ENCODE assay signal across 1 cellular context in the genomic region with DNA sequence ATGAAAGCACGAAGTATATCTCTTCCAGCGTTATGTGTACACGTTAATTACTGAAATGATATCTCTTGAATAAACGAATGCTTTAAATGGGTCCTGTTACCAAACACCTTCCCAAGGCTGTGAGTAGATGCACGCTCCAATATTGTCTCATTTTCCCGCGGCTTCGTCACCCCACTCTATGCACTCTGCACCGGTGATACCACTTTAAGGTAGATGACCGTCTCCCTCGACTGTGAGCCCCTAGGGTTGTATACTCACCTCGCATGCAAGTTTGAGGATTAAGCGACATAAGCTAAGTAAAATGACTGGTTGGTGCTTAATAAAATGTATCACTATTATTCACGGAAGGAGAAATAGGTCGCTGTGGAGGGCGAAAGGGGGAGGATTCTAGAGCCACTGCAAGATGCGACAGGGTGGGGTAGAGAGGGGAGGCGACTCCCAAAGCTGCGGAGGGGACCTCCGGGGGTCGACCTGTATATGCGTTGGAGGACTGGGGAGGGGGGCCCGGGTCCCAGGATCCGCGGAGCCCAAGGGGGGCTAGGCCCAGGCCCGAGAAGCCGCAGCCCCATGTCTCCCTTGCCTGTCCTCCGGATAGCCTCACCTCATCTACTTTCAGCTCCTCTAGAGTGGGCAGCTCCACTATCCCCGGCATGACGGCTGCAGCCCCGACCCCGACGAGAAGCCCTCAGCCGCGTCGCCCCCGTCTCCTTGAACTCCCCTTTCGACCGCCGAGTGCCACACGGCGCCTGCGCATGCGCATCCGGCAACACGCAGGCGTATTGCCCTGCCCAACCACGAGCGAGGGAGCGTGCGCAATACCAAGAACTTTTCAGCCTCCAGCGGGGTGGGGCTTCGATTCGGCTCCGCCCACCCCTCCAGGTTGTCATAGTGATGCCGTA.
TF ChIP-seq lines count a peak whose summit lies in the region.

A gene (plus strand): TSS at position 883 of the 899 bp plus-strand sequence. CDS start 65 bp downstream, outside the sequence.
A gene (minus strand): TSS at position 754 of the 899 bp plus-strand sequence. CDS start 102 bp downstream, at position 652.

TF ChIP-seq in HepG2, 621 proteins besides CTCF, POLR2A, EP300 and RAD21 (continued from another document and continues in another):
- TF ChIP-seq, protein P1, sequence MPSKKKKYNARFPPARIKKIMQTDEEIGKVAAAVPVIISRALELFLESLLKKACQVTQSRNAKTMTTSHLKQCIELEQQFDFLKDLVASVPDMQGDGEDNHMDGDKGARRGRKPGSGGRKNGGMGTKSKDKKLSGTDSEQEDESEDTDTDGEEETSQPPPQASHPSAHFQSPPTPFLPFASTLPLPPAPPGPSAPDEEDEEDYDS (CRISPR knock-in tag; IDR thresholded peaks at IDR 0.05), result peak; percentile 62; the same call in 1 of the 2 replicates
- TF ChIP-seq SNAPC2 (CRISPR knock-in tag; IDR thresholded peaks at IDR 0.05) (no peak), ZNF501 (CRISPR knock-in tag; IDR thresholded peaks at IDR 0.05) (peak; percentile 52; the same call in 1 of the 2 replicates), ZNF354B (CRISPR knock-in tag; IDR thresholded peaks at IDR 0.05) (no peak), GABPB1 (CRISPR knock-in tag; IDR thresholded peaks at IDR 0.05) (peak; percentile 64; the same call in 1 of the 2 replicates), ZNF224 (CRISPR knock-in tag; IDR thresholded peaks at IDR 0.05) (0 out of 2 replicates have a peak, but pooled peaks have one; percentile 56), NKX3-1 (CRISPR knock-in tag; IDR thresholded peaks at IDR 0.05) (no peak), SKI (IDR thresholded peaks at IDR 0.05; ENCODE audit: partially characterized antibody) (no peak), ZNF749 (CRISPR knock-in tag; IDR thresholded peaks at IDR 0.05; ENCODE audit: borderline replicate concordance) (no peak), SP140L (CRISPR knock-in tag; IDR thresholded peaks at IDR 0.05; ENCODE audit: borderline replicate concordance) (no peak), ZKSCAN1 (IDR thresholded peaks at IDR 0.05; ENCODE audit: low read length) (no peak), SMAD9 (CRISPR knock-in tag; IDR thresholded peaks at IDR 0.05) (no peak), ZNF251 (CRISPR knock-in tag; IDR thresholded peaks at IDR 0.05) (no peak), BHLHE40 (IDR thresholded peaks at IDR 0.05; ENCODE audit: low read length) (no peak), ZNF232 (CRISPR knock-in tag; IDR thresholded peaks at IDR 0.05; ENCODE audit: borderline replicate concordance) (no peak), IRF2 (CRISPR knock-in tag; IDR thresholded peaks at IDR 0.05) (peak; percentile 35; the same call in 1 of the 2 replicates), ZSCAN25 (CRISPR knock-in tag; IDR thresholded peaks at IDR 0.05) (no peak), NBN (conservative IDR thresholded peaks at IDR 0.05) (no peak), TSC22D2 (CRISPR knock-in tag; IDR thresholded peaks at IDR 0.05; ENCODE audit: borderline replicate concordance) (no peak), ZNF552 (CRISPR knock-in tag; IDR thresholded peaks at IDR 0.05; ENCODE audit: borderline replicate concordance) (no peak), ZNF446 (CRISPR knock-in tag; IDR thresholded peaks at IDR 0.05) (no peak), PHF21A (CRISPR knock-in tag; IDR thresholded peaks at IDR 0.05) (no peak), DPF2 (CRISPR knock-in tag; IDR thresholded peaks at IDR 0.05; ENCODE audit: borderline replicate concordance, low read depth) (no peak), ZNF225 (CRISPR knock-in tag; IDR thresholded peaks at IDR 0.05) (peak; percentile 69; the same call in 1 of the 2 replicates), LCORL (IDR thresholded peaks at IDR 0.05) (no peak), LCORL (CRISPR knock-in tag; IDR thresholded peaks at IDR 0.05) (no peak), CBX1 (IDR thresholded peaks at IDR 0.05; ENCODE audit: low read depth) (no peak), SP5 (CRISPR knock-in tag; IDR thresholded peaks at IDR 0.05; ENCODE audit: borderline replicate concordance, low read depth) (no peak), ZSCAN20 (CRISPR knock-in tag; IDR thresholded peaks at IDR 0.05; ENCODE audit: borderline replicate concordance) (no peak), IKZF4 (CRISPR knock-in tag; IDR thresholded peaks at IDR 0.05; ENCODE audit: borderline replicate concordance, low read depth, not compliant biosample characterization) (no peak), NR1H2 (CRISPR knock-in tag; IDR thresholded peaks at IDR 0.05; ENCODE audit: borderline replicate concordance, low read depth) (no peak), MIXL1 (CRISPR knock-in tag; IDR thresholded peaks at IDR 0.05) (no peak), WIZ (CRISPR knock-in tag; IDR thresholded peaks at IDR 0.05) (no peak), HOXA7 (CRISPR knock-in tag; IDR thresholded peaks at IDR 0.05) (no peak), MEF2D (CRISPR knock-in tag; IDR thresholded peaks at IDR 0.05) (no peak; the same call in 1 of the 2 replicates), MTF2 (CRISPR knock-in tag; IDR thresholded peaks at IDR 0.05; ENCODE audit: borderline replicate concordance) (no peak), ETV5 (CRISPR knock-in tag; IDR thresholded peaks at IDR 0.05; ENCODE audit: borderline replicate concordance) (no peak), ZFY (CRISPR knock-in tag; IDR thresholded peaks at IDR 0.05) (peak; percentile 96), BRCA1 (CRISPR knock-in tag; IDR thresholded peaks at IDR 0.05) (no peak), HNRNPH1 (optimal IDR thresholded peaks at IDR 0.05; ENCODE audit: low read depth, low read length) (no peak), ZMAT3 (CRISPR knock-in tag; conservative IDR thresholded peaks at IDR 0.05) (peak; percentile 43; the same call in 1 of the 2 replicates), FOXO1 (CRISPR knock-in tag; IDR thresholded peaks at IDR 0.05) (peak; percentile 11; the same call in 1 of the 2 replicates), IRX3 (CRISPR knock-in tag; IDR thresholded peaks at IDR 0.05; ENCODE audit: borderline replicate concordance, low read depth) (no peak), KMT2B (CRISPR knock-in tag; IDR thresholded peaks at IDR 0.05) (peak; percentile 61), ZNF614 (CRISPR knock-in tag; IDR thresholded peaks at IDR 0.05; ENCODE audit: borderline replicate concordance) (peak; percentile 17; the same call in 1 of the 2 replicates), CREM (IDR thresholded peaks at IDR 0.05) (no peak), CREM (CRISPR knock-in tag; IDR thresholded peaks at IDR 0.05) (no peak), SAP130 (CRISPR knock-in tag; IDR thresholded peaks at IDR 0.05; ENCODE audit: low read depth) (peak; percentile 51), SMC3 (IDR thresholded peaks at IDR 0.05; ENCODE audit: low read length) (no peak)
- TF ChIP-seq, protein P2, sequence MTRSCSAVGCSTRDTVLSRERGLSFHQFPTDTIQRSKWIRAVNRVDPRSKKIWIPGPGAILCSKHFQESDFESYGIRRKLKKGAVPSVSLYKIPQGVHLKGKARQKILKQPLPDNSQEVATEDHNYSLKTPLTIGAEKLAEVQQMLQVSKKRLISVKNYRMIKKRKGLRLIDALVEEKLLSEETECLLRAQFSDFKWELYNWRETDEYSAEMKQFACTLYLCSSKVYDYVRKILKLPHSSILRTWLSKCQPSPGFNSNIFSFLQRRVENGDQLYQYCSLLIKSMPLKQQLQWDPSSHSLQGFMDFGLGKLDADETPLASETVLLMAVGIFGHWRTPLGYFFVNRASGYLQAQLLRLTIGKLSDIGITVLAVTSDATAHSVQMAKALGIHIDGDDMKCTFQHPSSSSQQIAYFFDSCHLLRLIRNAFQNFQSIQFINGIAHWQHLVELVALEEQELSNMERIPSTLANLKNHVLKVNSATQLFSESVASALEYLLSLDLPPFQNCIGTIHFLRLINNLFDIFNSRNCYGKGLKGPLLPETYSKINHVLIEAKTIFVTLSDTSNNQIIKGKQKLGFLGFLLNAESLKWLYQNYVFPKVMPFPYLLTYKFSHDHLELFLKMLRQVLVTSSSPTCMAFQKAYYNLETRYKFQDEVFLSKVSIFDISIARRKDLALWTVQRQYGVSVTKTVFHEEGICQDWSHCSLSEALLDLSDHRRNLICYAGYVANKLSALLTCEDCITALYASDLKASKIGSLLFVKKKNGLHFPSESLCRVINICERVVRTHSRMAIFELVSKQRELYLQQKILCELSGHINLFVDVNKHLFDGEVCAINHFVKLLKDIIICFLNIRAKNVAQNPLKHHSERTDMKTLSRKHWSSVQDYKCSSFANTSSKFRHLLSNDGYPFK (CRISPR knock-in tag; IDR thresholded peaks at IDR 0.05; ENCODE audit: borderline replicate concordance), result no peak
- TF ChIP-seq, protein P3, sequence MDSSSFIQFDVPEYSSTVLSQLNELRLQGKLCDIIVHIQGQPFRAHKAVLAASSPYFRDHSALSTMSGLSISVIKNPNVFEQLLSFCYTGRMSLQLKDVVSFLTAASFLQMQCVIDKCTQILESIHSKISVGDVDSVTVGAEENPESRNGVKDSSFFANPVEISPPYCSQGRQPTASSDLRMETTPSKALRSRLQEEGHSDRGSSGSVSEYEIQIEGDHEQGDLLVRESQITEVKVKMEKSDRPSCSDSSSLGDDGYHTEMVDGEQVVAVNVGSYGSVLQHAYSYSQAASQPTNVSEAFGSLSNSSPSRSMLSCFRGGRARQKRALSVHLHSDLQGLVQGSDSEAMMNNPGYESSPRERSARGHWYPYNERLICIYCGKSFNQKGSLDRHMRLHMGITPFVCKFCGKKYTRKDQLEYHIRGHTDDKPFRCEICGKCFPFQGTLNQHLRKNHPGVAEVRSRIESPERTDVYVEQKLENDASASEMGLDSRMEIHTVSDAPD (CRISPR knock-in tag; IDR thresholded peaks at IDR 0.05), result no peak
- TF ChIP-seq, protein P4, sequence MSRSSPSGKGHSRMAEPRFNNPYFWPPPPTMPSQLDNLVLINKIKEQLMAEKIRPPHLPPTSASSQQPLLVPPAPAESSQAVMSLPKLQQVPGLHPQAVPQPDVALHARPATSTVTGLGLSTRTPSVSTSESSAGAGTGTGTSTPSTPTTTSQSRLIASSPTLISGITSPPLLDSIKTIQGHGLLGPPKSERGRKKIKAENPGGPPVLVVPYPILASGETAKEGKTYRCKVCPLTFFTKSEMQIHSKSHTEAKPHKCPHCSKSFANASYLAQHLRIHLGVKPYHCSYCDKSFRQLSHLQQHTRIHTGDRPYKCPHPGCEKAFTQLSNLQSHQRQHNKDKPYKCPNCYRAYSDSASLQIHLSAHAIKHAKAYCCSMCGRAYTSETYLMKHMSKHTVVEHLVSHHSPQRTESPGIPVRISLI (CRISPR knock-in tag; IDR thresholded peaks at IDR 0.05; ENCODE audit: borderline replicate concordance), result no peak
- TF ChIP-seq, protein P5, sequence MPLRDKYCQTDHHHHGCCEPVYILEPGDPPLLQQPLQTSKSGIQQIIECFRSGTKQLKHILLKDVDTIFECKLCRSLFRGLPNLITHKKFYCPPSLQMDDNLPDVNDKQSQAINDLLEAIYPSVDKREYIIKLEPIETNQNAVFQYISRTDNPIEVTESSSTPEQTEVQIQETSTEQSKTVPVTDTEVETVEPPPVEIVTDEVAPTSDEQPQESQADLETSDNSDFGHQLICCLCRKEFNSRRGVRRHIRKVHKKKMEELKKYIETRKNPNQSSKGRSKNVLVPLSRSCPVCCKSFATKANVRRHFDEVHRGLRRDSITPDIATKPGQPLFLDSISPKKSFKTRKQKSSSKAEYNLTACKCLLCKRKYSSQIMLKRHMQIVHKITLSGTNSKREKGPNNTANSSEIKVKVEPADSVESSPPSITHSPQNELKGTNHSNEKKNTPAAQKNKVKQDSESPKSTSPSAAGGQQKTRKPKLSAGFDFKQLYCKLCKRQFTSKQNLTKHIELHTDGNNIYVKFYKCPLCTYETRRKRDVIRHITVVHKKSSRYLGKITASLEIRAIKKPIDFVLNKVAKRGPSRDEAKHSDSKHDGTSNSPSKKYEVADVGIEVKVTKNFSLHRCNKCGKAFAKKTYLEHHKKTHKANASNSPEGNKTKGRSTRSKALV (CRISPR knock-in tag; IDR thresholded peaks at IDR 0.05), result no peak
- TF ChIP-seq, protein P6, sequence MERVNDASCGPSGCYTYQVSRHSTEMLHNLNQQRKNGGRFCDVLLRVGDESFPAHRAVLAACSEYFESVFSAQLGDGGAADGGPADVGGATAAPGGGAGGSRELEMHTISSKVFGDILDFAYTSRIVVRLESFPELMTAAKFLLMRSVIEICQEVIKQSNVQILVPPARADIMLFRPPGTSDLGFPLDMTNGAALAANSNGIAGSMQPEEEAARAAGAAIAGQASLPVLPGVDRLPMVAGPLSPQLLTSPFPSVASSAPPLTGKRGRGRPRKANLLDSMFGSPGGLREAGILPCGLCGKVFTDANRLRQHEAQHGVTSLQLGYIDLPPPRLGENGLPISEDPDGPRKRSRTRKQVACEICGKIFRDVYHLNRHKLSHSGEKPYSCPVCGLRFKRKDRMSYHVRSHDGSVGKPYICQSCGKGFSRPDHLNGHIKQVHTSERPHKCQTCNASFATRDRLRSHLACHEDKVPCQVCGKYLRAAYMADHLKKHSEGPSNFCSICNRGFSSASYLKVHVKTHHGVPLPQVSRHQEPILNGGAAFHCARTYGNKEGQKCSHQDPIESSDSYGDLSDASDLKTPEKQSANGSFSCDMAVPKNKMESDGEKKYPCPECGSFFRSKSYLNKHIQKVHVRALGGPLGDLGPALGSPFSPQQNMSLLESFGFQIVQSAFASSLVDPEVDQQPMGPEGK (CRISPR knock-in tag; IDR thresholded peaks at IDR 0.05), result peak; percentile 70
- TF ChIP-seq, protein P7, sequence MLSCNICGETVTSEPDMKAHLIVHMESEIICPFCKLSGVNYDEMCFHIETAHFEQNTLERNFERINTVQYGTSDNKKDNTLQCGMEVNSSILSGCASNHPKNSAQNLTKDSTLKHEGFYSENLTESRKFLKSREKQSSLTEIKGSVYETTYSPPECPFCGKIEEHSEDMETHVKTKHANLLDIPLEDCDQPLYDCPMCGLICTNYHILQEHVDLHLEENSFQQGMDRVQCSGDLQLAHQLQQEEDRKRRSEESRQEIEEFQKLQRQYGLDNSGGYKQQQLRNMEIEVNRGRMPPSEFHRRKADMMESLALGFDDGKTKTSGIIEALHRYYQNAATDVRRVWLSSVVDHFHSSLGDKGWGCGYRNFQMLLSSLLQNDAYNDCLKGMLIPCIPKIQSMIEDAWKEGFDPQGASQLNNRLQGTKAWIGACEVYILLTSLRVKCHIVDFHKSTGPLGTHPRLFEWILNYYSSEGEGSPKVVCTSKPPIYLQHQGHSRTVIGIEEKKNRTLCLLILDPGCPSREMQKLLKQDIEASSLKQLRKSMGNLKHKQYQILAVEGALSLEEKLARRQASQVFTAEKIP (CRISPR knock-in tag; IDR thresholded peaks at IDR 0.05; ENCODE audit: borderline replicate concordance), result no peak
- TF ChIP-seq, protein P8, sequence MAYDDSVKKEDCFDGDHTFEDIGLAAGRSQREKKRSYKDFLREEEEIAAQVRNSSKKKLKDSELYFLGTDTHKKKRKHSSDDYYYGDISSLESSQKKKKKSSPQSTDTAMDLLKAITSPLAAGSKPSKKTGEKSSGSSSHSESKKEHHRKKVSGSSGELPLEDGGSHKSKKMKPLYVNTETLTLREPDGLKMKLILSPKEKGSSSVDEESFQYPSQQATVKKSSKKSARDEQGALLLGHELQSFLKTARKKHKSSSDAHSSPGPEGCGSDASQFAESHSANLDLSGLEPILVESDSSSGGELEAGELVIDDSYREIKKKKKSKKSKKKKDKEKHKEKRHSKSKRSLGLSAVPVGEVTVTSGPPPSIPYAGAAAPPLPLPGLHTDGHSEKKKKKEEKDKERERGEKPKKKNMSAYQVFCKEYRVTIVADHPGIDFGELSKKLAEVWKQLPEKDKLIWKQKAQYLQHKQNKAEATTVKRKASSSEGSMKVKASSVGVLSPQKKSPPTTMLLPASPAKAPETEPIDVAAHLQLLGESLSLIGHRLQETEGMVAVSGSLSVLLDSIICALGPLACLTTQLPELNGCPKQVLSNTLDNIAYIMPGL (CRISPR knock-in tag; IDR thresholded peaks at IDR 0.05; ENCODE audit: borderline replicate concordance in 1 of 2, low read depth in 1 of 2), result peak; percentile 64 to 78
